Comparison of ENCODE assay signal across 16 cellular contexts in genomic region chr4:164501074-164501473, GRCh38.
DNase-seq lines count a peak whose midpoint lies in the region; TF ChIP-seq lines count a peak whose summit lies in the region.
"Had no signal": no experiment of that assay in that cellular context is flagged by ENCODE, and none has a peak within 500 bp of the region (broad histone marks: within the 10 kb centered on the region; RNA-seq: fewer than 3 reads in every experiment).

No MANE protein-coding gene starts in this region.

- peak; percentile 5 for DNase-seq in AG10803 (ENCODE audit: low read depth)
- peak; percentile 12 for DNase-seq in NCI-H460 (ENCODE audit: extremely low read depth, low read depth)
- peak; percentile 77 for DNase-seq in epithelial cell of esophagus (ENCODE audit: low read depth)
- DNase-seq in mesothelial cell of epicardium (ENCODE audit: low spot score in 2 of 2, unreplicated experiment in 2 of 2): no peak
- no peak for DNase-seq in activated CD8-positive, alpha-beta memory T cell treated with anti-CD3 and anti-CD28 coated beads, Interleukin-2, amount 50 U/mL, for 48 hours
- DNase-seq in NCI-H510A treated with DMSO at 0.1 percent for 48 hours (lab: John Stamatoyannopoulos, UW): no peak
- DNase-seq in NCI-H748 (lab: John Stamatoyannopoulos, UW; ENCODE audit: unreplicated experiment): no peak
- DNase-seq in putamen (ENCODE audit: low spot score): no peak
- DNase-seq: Calu3; central memory CD4-positive, alpha-beta T cell; HCEC 1CT; NCI-H1417; NCI-H526 treated with DMSO at 0.1 percent for 48 hours; Right ventricle myocardium superior had no signal

- H3K36me3 Mint-ChIP-seq in mesothelial cell of epicardium: no peaks in the 10 kb centered on the region

- peak overlapping the region; percentile 90 for H3K27ac Mint-ChIP-seq in mesothelial cell of epicardium

- H3K4me3 ChIP-seq in AG10803 (ENCODE audit: low read length) (no peak overlapping the region), epithelial cell of esophagus (ENCODE audit: low read length) (no peak overlapping the region)
- H3K4me3 ChIP-seq: A549, BLaER1 had no signal

- TF ChIP-seq CTCF in AG10803 (conservative IDR thresholded peaks at IDR 0.05; ENCODE audit: low read length) (no peak), epithelial cell of esophagus (IDR thresholded peaks at IDR 0.05; ENCODE audit: insufficient read depth, low read depth, low read length, missing control alignments) (no peak), mesothelial cell of epicardium (IDR thresholded peaks at IDR 0.05; ENCODE audit: unreplicated experiment) (no peak)

- peaks cover 9% of the 10 kb centered on the region for H3K4me1 Mint-ChIP-seq in mesothelial cell of epicardium

- H3K4me3 Mint-ChIP-seq in mesothelial cell of epicardium: no peak overlapping the region

- no peaks in the 10 kb centered on the region for H3K27me3 Mint-ChIP-seq in mesothelial cell of epicardium (ENCODE audit: low read depth)

- peaks cover 4% of the 10 kb centered on the region for H3K9me3 Mint-ChIP-seq in mesothelial cell of epicardium

Comparison
In these comparisons a context has a peak if more than half of its experiments do, and no peak if none do; other contexts are left out.
1. DNase-seq: peak in AG10803 (single experiment), NCI-H460 (single experiment) and epithelial cell of esophagus (single experiment); none in mesothelial cell of epicardium (0 of 2), activated CD8-positive, alpha-beta memory T cell treated with anti-CD3 and anti-CD28 coated beads, Interleukin-2, amount 50 U/mL, for 48 hours (single experiment), NCI-H510A treated with DMSO at 0.1 percent for 48 hours (single experiment), NCI-H748 (single experiment) and putamen (single experiment).